1 cellular context compared by ENCODE assay signal in the genomic region with DNA sequence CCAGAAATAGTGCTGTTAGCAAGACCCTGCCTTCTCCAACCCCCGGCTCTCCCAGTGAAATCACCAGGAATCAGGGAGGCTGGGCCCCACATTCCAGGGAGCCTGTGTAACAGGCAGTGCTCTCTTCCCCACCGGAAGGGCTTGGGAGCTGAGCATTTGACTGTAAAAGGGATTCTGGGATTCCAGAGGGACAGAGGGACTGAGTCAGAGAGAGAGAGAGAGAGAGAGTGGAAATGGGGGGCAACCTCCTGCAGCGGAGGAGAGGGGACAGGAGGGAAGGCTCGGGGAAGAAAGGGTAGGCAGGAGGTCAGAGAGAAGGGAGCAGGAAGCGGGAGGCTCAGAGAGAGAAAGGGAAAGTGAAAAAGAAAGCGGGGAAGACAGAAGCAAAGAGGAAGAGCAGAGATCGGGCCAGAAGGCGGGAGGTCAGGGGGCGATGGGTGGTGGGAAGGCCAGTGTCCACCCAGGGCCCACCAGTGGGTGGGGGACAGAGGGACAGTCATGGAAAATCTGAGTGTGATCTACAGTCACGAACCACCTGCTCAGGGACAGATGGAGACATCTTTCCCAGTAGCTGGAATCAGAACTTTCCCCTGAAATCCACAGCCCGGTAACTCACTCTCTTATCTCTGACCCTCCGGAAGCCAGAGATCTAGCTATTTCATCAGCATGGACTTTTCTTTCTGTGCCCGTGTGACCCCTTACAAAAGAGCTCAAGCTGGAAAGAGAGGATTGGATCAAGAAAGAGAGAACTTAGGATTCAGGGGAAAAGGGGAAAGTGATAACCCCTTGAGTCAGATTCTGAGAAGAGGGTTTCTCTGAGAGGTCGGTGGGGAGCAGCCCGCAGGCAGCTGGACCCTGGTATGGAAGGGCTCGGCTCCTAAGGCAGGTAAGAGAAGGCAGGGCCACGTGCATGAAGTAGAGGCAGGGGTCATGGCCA.
A peak's percentile ranks its signal among the peaks of the same experiment; 100 is the strongest.
TF ChIP-seq lines count a peak whose summit lies in the region.

No MANE protein-coding gene starts in this region.

TF ChIP-seq in HepG2, 621 proteins besides CTCF, POLR2A, EP300 and RAD21 (continued from another document and continues in another):
- TF ChIP-seq, protein P1, sequence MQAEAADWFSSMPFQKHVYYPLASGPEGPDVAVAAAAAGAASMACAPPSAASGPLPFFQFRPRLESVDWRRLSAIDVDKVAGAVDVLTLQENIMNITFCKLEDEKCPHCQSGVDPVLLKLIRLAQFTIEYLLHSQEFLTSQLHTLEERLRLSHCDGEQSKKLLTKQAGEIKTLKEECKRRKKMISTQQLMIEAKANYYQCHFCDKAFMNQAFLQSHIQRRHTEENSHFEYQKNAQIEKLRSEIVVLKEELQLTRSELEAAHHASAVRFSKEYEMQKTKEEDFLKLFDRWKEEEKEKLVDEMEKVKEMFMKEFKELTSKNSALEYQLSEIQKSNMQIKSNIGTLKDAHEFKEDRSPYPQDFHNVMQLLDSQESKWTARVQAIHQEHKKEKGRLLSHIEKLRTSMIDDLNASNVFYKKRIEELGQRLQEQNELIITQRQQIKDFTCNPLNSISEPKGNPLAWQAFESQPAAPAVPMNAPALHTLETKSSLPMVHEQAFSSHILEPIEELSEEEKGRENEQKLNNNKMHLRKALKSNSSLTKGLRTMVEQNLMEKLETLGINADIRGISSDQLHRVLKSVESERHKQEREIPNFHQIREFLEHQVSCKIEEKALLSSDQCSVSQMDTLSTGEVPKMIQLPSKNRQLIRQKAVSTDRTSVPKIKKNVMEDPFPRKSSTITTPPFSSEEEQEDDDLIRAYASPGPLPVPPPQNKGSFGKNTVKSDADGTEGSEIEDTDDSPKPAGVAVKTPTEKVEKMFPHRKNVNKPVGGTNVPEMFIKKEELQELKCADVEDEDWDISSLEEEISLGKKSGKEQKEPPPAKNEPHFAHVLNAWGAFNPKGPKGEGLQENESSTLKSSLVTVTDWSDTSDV (CRISPR knock-in tag; IDR thresholded peaks at IDR 0.05) = no peak
- TF ChIP-seq ZNF761 (CRISPR knock-in tag; conservative IDR thresholded peaks at IDR 0.05) (0 out of 2 replicates have a peak, but pooled peaks have one; percentile 36), NFE2L1 (CRISPR knock-in tag; IDR thresholded peaks at IDR 0.05; ENCODE audit: borderline replicate concordance) (no peak), SYNCRIP (IDR thresholded peaks at IDR 0.05; ENCODE audit: insufficient read depth, low read depth, low read length) (no peak), ETV5 (CRISPR knock-in tag; IDR thresholded peaks at IDR 0.05; ENCODE audit: borderline replicate concordance) (peak; percentile 97), HHEX (CRISPR knock-in tag; IDR thresholded peaks at IDR 0.05) (0 out of 2 replicates have a peak, but pooled peaks have one; percentile 7), MAFK (conservative IDR thresholded peaks at IDR 0.05 in 1 of 2, IDR thresholded peaks at IDR 0.05 in 1 of 2; ENCODE audit: low read length in 2 of 2) (no peak), PCBP2 (optimal IDR thresholded peaks at IDR 0.05; ENCODE audit: low read depth, low read length, poor library complexity, severe bottlenecking) (peak; percentile 64), ZNF367 (CRISPR knock-in tag; IDR thresholded peaks at IDR 0.05; ENCODE audit: borderline replicate concordance) (no peak), CREB1 (IDR thresholded peaks at IDR 0.05) (no peak), CREB1 (CRISPR knock-in tag; IDR thresholded peaks at IDR 0.05) (no peak; the same call in 1 of the 2 replicates), HNF4A (CRISPR knock-in tag; IDR thresholded peaks at IDR 0.05) (peak; percentile 77), ZNF12 (CRISPR knock-in tag; IDR thresholded peaks at IDR 0.05) (no peak), ZNF577 (CRISPR knock-in tag; IDR thresholded peaks at IDR 0.05; ENCODE audit: borderline replicate concordance, low read depth) (no peak), JUN (CRISPR knock-in tag; IDR thresholded peaks at IDR 0.05) (peak; percentile 75; the same call in 1 of the 2 replicates), ZNF766 (CRISPR knock-in tag; IDR thresholded peaks at IDR 0.05; ENCODE audit: borderline replicate concordance) (no peak), ZMAT3 (CRISPR knock-in tag; conservative IDR thresholded peaks at IDR 0.05) (peak; percentile 59), ZNF598 (CRISPR knock-in tag; IDR thresholded peaks at IDR 0.05; ENCODE audit: borderline replicate concordance) (no peak), NFKBIZ (CRISPR knock-in tag; IDR thresholded peaks at IDR 0.05) (no peak), JUNB (CRISPR knock-in tag; IDR thresholded peaks at IDR 0.05; ENCODE audit: borderline replicate concordance) (peak; percentile 54; the same call in 1 of the 2 replicates), BORCS8-MEF2B (CRISPR knock-in tag; IDR thresholded peaks at IDR 0.05) (0 out of 2 replicates have a peak, but pooled peaks have one; percentile 21), MAF1 (CRISPR knock-in tag; IDR thresholded peaks at IDR 0.05; ENCODE audit: borderline replicate concordance) (no peak), NFYC (CRISPR knock-in tag; IDR thresholded peaks at IDR 0.05) (no peak), ZZZ3 (CRISPR knock-in tag; IDR thresholded peaks at IDR 0.05; ENCODE audit: borderline replicate concordance) (no peak), ZBTB42 (CRISPR knock-in tag; IDR thresholded peaks at IDR 0.05) (no peak), ZNF557 (CRISPR knock-in tag; IDR thresholded peaks at IDR 0.05) (no peak), ZFP82 (CRISPR knock-in tag; IDR thresholded peaks at IDR 0.05; ENCODE audit: borderline replicate concordance) (peak; percentile 79; the same call in 1 of the 2 replicates), ADNP (CRISPR knock-in tag; IDR thresholded peaks at IDR 0.05) (no peak; the same call in 1 of the 2 replicates)
- TF ChIP-seq, protein P2, sequence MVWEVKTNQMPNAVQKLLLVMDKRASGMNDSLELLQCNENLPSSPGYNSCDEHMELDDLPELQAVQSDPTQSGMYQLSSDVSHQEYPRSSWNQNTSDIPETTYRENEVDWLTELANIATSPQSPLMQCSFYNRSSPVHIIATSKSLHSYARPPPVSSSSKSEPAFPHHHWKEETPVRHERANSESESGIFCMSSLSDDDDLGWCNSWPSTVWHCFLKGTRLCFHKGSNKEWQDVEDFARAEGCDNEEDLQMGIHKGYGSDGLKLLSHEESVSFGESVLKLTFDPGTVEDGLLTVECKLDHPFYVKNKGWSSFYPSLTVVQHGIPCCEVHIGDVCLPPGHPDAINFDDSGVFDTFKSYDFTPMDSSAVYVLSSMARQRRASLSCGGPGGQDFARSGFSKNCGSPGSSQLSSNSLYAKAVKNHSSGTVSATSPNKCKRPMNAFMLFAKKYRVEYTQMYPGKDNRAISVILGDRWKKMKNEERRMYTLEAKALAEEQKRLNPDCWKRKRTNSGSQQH (CRISPR knock-in tag; IDR thresholded peaks at IDR 0.05; ENCODE audit: low read depth) = no peak
- TF ChIP-seq, protein P3, sequence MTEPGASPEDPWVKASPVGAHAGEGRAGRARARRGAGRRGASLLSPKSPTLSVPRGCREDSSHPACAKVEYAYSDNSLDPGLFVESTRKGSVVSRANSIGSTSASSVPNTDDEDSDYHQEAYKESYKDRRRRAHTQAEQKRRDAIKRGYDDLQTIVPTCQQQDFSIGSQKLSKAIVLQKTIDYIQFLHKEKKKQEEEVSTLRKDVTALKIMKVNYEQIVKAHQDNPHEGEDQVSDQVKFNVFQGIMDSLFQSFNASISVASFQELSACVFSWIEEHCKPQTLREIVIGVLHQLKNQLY (CRISPR knock-in tag; IDR thresholded peaks at IDR 0.05) = peak; percentile 35; the same call in 1 of the 2 replicates
- TF ChIP-seq, protein P4, sequence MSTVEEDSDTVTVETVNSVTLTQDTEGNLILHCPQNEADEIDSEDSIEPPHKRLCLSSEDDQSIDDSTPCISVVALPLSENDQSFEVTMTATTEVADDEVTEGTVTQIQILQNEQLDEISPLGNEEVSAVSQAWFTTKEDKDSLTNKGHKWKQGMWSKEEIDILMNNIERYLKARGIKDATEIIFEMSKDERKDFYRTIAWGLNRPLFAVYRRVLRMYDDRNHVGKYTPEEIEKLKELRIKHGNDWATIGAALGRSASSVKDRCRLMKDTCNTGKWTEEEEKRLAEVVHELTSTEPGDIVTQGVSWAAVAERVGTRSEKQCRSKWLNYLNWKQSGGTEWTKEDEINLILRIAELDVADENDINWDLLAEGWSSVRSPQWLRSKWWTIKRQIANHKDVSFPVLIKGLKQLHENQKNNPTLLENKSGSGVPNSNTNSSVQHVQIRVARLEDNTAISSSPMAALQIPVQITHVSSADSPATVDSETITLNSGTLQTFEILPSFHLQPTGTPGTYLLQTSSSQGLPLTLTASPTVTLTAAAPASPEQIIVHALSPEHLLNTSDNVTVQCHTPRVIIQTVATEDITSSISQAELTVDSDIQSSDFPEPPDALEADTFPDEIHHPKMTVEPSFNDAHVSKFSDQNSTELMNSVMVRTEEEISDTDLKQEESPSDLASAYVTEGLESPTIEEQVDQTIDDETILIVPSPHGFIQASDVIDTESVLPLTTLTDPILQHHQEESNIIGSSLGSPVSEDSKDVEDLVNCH (CRISPR knock-in tag; IDR thresholded peaks at IDR 0.05) = 0 out of 2 replicates have a peak, but pooled peaks have one; percentile 25
- TF ChIP-seq, protein P5, sequence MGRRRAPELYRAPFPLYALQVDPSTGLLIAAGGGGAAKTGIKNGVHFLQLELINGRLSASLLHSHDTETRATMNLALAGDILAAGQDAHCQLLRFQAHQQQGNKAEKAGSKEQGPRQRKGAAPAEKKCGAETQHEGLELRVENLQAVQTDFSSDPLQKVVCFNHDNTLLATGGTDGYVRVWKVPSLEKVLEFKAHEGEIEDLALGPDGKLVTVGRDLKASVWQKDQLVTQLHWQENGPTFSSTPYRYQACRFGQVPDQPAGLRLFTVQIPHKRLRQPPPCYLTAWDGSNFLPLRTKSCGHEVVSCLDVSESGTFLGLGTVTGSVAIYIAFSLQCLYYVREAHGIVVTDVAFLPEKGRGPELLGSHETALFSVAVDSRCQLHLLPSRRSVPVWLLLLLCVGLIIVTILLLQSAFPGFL (CRISPR knock-in tag; IDR thresholded peaks at IDR 0.05) = no peak
- TF ChIP-seq, protein P6, sequence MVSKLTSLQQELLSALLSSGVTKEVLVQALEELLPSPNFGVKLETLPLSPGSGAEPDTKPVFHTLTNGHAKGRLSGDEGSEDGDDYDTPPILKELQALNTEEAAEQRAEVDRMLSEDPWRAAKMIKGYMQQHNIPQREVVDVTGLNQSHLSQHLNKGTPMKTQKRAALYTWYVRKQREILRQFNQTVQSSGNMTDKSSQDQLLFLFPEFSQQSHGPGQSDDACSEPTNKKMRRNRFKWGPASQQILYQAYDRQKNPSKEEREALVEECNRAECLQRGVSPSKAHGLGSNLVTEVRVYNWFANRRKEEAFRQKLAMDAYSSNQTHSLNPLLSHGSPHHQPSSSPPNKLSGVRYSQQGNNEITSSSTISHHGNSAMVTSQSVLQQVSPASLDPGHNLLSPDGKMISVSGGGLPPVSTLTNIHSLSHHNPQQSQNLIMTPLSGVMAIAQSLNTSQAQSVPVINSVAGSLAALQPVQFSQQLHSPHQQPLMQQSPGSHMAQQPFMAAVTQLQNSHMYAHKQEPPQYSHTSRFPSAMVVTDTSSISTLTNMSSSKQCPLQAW (CRISPR knock-in tag; IDR thresholded peaks at IDR 0.05) = no peak; the same call in 1 of the 2 replicates
- TF ChIP-seq, protein P7, sequence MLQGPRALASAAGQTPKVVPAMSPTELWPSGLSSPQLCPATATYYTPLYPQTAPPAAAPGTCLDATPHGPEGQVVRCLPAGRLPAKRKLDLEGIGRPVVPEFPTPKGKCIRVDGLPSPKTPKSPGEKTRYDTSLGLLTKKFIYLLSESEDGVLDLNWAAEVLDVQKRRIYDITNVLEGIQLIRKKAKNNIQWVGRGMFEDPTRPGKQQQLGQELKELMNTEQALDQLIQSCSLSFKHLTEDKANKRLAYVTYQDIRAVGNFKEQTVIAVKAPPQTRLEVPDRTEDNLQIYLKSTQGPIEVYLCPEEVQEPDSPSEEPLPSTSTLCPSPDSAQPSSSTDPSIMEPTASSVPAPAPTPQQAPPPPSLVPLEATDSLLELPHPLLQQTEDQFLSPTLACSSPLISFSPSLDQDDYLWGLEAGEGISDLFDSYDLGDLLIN (CRISPR knock-in tag; IDR thresholded peaks at IDR 0.05; ENCODE audit: borderline replicate concordance) = no peak
- TF ChIP-seq, protein P8, sequence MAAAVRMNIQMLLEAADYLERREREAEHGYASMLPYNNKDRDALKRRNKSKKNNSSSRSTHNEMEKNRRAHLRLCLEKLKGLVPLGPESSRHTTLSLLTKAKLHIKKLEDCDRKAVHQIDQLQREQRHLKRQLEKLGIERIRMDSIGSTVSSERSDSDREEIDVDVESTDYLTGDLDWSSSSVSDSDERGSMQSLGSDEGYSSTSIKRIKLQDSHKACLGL (CRISPR knock-in tag; IDR thresholded peaks at IDR 0.05) = no peak
- TF ChIP-seq, protein P9, sequence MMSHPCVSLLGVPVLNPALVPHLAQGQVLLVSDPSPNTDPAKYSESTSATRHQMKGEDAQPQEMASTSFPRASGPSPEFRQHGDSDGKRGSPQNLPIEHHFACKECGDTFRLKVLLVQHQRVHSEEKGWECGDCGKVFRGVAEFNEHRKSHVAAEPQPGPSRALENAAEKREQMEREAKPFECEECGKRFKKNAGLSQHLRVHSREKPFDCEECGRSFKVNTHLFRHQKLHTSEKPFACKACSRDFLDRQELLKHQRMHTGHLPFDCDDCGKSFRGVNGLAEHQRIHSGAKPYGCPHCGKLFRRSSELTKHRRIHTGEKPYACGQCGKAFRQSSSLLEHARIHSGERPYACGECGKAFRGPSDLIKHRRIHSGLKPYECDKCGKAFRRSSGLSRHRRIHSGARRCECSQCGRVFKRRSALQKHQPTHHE (CRISPR knock-in tag; IDR thresholded peaks at IDR 0.05; ENCODE audit: borderline replicate concordance) = no peak
- TF ChIP-seq, protein P10, sequence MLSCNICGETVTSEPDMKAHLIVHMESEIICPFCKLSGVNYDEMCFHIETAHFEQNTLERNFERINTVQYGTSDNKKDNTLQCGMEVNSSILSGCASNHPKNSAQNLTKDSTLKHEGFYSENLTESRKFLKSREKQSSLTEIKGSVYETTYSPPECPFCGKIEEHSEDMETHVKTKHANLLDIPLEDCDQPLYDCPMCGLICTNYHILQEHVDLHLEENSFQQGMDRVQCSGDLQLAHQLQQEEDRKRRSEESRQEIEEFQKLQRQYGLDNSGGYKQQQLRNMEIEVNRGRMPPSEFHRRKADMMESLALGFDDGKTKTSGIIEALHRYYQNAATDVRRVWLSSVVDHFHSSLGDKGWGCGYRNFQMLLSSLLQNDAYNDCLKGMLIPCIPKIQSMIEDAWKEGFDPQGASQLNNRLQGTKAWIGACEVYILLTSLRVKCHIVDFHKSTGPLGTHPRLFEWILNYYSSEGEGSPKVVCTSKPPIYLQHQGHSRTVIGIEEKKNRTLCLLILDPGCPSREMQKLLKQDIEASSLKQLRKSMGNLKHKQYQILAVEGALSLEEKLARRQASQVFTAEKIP (CRISPR knock-in tag; IDR thresholded peaks at IDR 0.05; ENCODE audit: borderline replicate concordance) = no peak
- TF ChIP-seq, protein P11, sequence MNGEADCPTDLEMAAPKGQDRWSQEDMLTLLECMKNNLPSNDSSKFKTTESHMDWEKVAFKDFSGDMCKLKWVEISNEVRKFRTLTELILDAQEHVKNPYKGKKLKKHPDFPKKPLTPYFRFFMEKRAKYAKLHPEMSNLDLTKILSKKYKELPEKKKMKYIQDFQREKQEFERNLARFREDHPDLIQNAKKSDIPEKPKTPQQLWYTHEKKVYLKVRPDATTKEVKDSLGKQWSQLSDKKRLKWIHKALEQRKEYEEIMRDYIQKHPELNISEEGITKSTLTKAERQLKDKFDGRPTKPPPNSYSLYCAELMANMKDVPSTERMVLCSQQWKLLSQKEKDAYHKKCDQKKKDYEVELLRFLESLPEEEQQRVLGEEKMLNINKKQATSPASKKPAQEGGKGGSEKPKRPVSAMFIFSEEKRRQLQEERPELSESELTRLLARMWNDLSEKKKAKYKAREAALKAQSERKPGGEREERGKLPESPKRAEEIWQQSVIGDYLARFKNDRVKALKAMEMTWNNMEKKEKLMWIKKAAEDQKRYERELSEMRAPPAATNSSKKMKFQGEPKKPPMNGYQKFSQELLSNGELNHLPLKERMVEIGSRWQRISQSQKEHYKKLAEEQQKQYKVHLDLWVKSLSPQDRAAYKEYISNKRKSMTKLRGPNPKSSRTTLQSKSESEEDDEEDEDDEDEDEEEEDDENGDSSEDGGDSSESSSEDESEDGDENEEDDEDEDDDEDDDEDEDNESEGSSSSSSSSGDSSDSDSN (CRISPR knock-in tag; IDR thresholded peaks at IDR 0.05) = peak; percentile 57; the same call in 1 of the 2 replicates
